ENCODE assay signal across 1 cellular context in genomic region chr4:100823066-100823992, GRCh38.
TF ChIP-seq lines count a peak whose summit lies in the region.

No MANE protein-coding gene starts in this region.

TF ChIP-seq in HepG2, 621 proteins besides CTCF, POLR2A, EP300 and RAD21 (continued from another document):
- TF ChIP-seq ZNF280D (CRISPR knock-in tag; IDR thresholded peaks at IDR 0.05), result no peak
TF ChIP-seq in HepG2: peak in this region for 40.
